1 cellular context compared by ENCODE assay signal in genomic region chr5:163458778-163459405, GRCh38.
TF ChIP-seq lines count a peak whose summit lies in the region.

No MANE protein-coding gene starts in this region.

TF ChIP-seq in GM12878, 131 proteins besides CTCF, POLR2A, EP300 and RAD21:
- TF ChIP-seq BHLHE40 (IDR thresholded peaks at IDR 0.05; ENCODE audit: borderline replicate concordance in 1 of 2, low read depth in 2 of 2, low read length in 1 of 2) (no peak), NFYA (IDR thresholded peaks at IDR 0.05; ENCODE audit: borderline replicate concordance, low read depth, low read length) (no peak), CHD2 (IDR thresholded peaks at IDR 0.05; ENCODE audit: borderline replicate concordance, low read depth, low read length) (no peak), JUNB (IDR thresholded peaks at IDR 0.05) (no peak), MXI1 (IDR thresholded peaks at IDR 0.05; ENCODE audit: low read depth, low read length) (no peak), SRF (IDR thresholded peaks at IDR 0.05; ENCODE audit: low read depth in 2 of 2, low read length in 2 of 2) (no peak), MEF2A (IDR thresholded peaks at IDR 0.05; ENCODE audit: insufficient read depth, low read depth, low read length) (no peak), NR2C1 (IDR thresholded peaks at IDR 0.05) (no peak), DPF2 (IDR thresholded peaks at IDR 0.05) (no peak), NR2F1 (conservative IDR thresholded peaks at IDR 0.05) (no peak), BCL11A (IDR thresholded peaks at IDR 0.05; ENCODE audit: low read depth, low read length) (no peak), ZBTB11 (CRISPR knock-in tag; IDR thresholded peaks at IDR 0.05) (no peak), ZNF217 (IDR thresholded peaks at IDR 0.05) (no peak), EZH2 (IDR thresholded peaks at IDR 0.05; ENCODE audit: borderline replicate concordance, control insufficient read depth, low read depth, low read length) (no peak), IRF5 (IDR thresholded peaks at IDR 0.05; ENCODE audit: borderline replicate concordance) (no peak), E2F8 (IDR thresholded peaks at IDR 0.05; ENCODE audit: low read depth, partially characterized antibody) (no peak), SREBF1 (IDR thresholded peaks at IDR 0.05; ENCODE audit: low read length) (no peak), RELB (IDR thresholded peaks at IDR 0.05; ENCODE audit: low read depth) (no peak), YY1 (IDR thresholded peaks at IDR 0.05; ENCODE audit: low read depth, low read length) (no peak)
